ENCODE assay signal across 17 cellular contexts in the genomic region with DNA sequence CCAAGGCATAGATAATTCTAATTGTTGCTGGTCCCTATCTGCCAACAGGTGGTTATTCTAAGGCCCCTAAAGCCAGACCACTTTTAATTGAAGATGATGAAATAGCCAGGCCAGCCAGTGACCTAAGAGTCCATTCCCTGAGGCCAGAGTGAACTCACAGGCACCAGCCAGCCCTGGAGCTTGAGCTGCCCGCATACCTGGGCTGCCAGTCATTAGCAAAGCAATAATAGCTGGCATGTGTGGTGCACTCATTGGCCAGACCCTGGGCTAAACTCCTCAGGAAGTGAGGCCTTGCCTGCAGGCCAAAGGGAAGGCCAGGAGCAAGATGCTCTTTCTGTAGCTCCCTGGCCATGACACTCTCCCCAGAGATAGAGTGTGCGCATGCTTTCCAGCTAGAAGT.
"Had no signal": no experiment of that assay in that cellular context is flagged by ENCODE, and none has a peak within 500 bp of the region (broad histone marks: within the 10 kb centered on the region; RNA-seq: fewer than 3 reads in every experiment).

No MANE protein-coding gene starts in this region.

- H3K9me3 Mint-ChIP-seq: activated CD4-positive, alpha-beta memory T cell treated with anti-CD3 and anti-CD28 coated beads for 36 hours; activated CD4-positive, alpha-beta T cell treated with anti-CD3 and anti-CD28 coated beads, Interleukin-2, amount 10 ng/mL, durations not matched to agents 7 days and 5 days; activated naive CD4-positive, alpha-beta T cell treated with anti-CD3 and anti-CD28 coated beads for 36 hours; activated T-cell treated with anti-CD3 and anti-CD28 coated beads, Interleukin-2, amount 50 U/mL, for 4 hours; brain; central memory CD8-positive, alpha-beta T cell; T-helper 1 cell treated with Interleukin-12 subunit alpha and Interleukin-12 subunit beta and Interleukin-4 antibody, amounts not matched to agents 30 μg/mL and 1 μg/mL, for 36 hours had no signal

- H3K4me1 Mint-ChIP-seq: activated CD4-positive, alpha-beta T cell treated with anti-CD3 and anti-CD28 coated beads, Interleukin-2, amount 10 ng/mL, durations not matched to agents 7 days and 5 days; central memory CD8-positive, alpha-beta T cell had no signal

- H3K4me3 Mint-ChIP-seq: activated CD4-positive, alpha-beta memory T cell treated with anti-CD3 and anti-CD28 coated beads for 36 hours; activated CD4-positive, alpha-beta T cell treated with anti-CD3 and anti-CD28 coated beads, Interleukin-2, amount 10 ng/mL, durations not matched to agents 7 days and 5 days; activated naive CD4-positive, alpha-beta T cell treated with anti-CD3 and anti-CD28 coated beads for 36 hours; activated naive CD8-positive, alpha-beta T cell; activated T-cell treated with anti-CD3 and anti-CD28 coated beads, Interleukin-2, amount 50 U/mL, for 4 hours; brain; central memory CD8-positive, alpha-beta T cell; T-helper 1 cell treated with Interleukin-12 subunit alpha and Interleukin-12 subunit beta and Interleukin-4 antibody, amounts not matched to agents 30 μg/mL and 1 μg/mL, for 36 hours had no signal

- ATAC-seq: activated T-cell treated with anti-CD3 and anti-CD28 coated beads, Interleukin-2, amount 50 U/mL, for 4 hours had no signal

- H3K27ac ChIP-seq: SJCRH30 had no signal

- H3K4me1 ChIP-seq: SJCRH30 had no signal

- H3K9me3 ChIP-seq: SJCRH30 had no signal

- DNase-seq: activated CD4-positive, CD25-positive, alpha-beta regulatory T cell; activated gamma-delta T cell; activated T-cell treated with anti-CD3 and anti-CD28 coated beads, Interleukin-2, amount 50 U/mL, for 4 hours; amygdala; KG1; NCI-H1930; NCI-H2227 treated with DMSO at 0.1 percent for 48 hours; NCI-H526 treated with DMSO at 0.1 percent for 48 hours; Right ventricle myocardium superior had no signal

- H3K27ac Mint-ChIP-seq: activated CD4-positive, alpha-beta memory T cell treated with anti-CD3 and anti-CD28 coated beads for 36 hours; activated CD4-positive, alpha-beta T cell treated with anti-CD3 and anti-CD28 coated beads, Interleukin-2, amount 10 ng/mL, durations not matched to agents 7 days and 5 days; activated naive CD4-positive, alpha-beta T cell treated with anti-CD3 and anti-CD28 coated beads for 36 hours; activated naive CD8-positive, alpha-beta T cell; T-helper 1 cell treated with Interleukin-12 subunit alpha and Interleukin-12 subunit beta and Interleukin-4 antibody, amounts not matched to agents 30 μg/mL and 1 μg/mL, for 36 hours had no signal

- H3K27me3 ChIP-seq: SJCRH30 had no signal

- H3K36me3 Mint-ChIP-seq: activated CD4-positive, alpha-beta memory T cell treated with anti-CD3 and anti-CD28 coated beads for 36 hours; activated naive CD8-positive, alpha-beta T cell; brain had no signal

- H3K4me3 ChIP-seq: SJCRH30 had no signal

- H3K36me3 ChIP-seq: SJCRH30 had no signal
